In genomic region chr15:39282663-39283208, GRCh38 we compare ENCODE assay signal across 22 cellular contexts.
"Had no signal": no experiment of that assay in that cellular context is flagged by ENCODE, and none has a peak within 500 bp of the region (broad histone marks: within the 10 kb centered on the region; RNA-seq: fewer than 3 reads in every experiment).

No MANE protein-coding gene starts in this region.

- H3K4me2 ChIP-seq: hepatocyte had no signal

- H3K9me3 ChIP-seq: left lung, mucosa of descending colon, neutrophil, vagina had no signal

- H3K4me3 Mint-ChIP-seq: activated CD4-positive, alpha-beta T cell treated with anti-CD3 and anti-CD28 coated beads, Interleukin-2, amount 10 ng/mL, durations not matched to agents 24 days and 14 days; activated naive CD8-positive, alpha-beta T cell; brain; dendritic cell treated with granulocyte-macrophage colony-stimulating factor and Interleukin-4, amounts not matched to agents 40 ng/mL and 50 ng/mL, for 4 days; effector memory CD8-positive, alpha-beta T cell; natural killer cell; T-helper 2 cell treated with Interferon-gamma antibody and Interleukin-4, amounts not matched to agents 5 μg/mL and 100 μg/mL, for 36 hours had no signal

- H3K9me3 Mint-ChIP-seq: activated CD4-positive, alpha-beta T cell treated with anti-CD3 and anti-CD28 coated beads, Interleukin-2, amount 10 ng/mL, durations not matched to agents 24 days and 14 days; dendritic cell treated with granulocyte-macrophage colony-stimulating factor and Interleukin-4, amounts not matched to agents 40 ng/mL and 50 ng/mL, for 4 days; effector memory CD8-positive, alpha-beta T cell; natural killer cell; T-helper 2 cell treated with Interferon-gamma antibody and Interleukin-4, amounts not matched to agents 5 μg/mL and 100 μg/mL, for 36 hours had no signal

- H3K4me3 ChIP-seq: hepatocyte, left lung, mucosa of descending colon, skin epidermis, tibial nerve, vagina had no signal

- H3K4me1 Mint-ChIP-seq: activated CD4-positive, alpha-beta T cell treated with anti-CD3 and anti-CD28 coated beads, Interleukin-2, amount 10 ng/mL, durations not matched to agents 24 days and 14 days; brain; natural killer cell had no signal

- H3K27me3 ChIP-seq: hepatocyte, tibial nerve, vagina had no signal

- DNase-seq: activated CD4-positive, alpha-beta T cell treated with anti-CD3 and anti-CD28 coated beads, Interleukin-2, amount 10 ng/mL, durations not matched to agents 24 days and 14 days; activated CD4-positive, CD25-positive, alpha-beta regulatory T cell; activated CD8-positive, alpha-beta memory T cell treated with anti-CD3 and anti-CD28 coated beads, Interleukin-2, amount 50 U/mL, for 48 hours; activated gamma-delta T cell treated with Interleukin-2 at 50 U/mL for 16 hours; amygdala; effector memory CD8-positive, alpha-beta T cell; mucosa of descending colon; natural killer cell; retina; stimulated activated CD4-positive, alpha-beta T cell treated with anti-CD3 and anti-CD28 coated beads, Interleukin-4, amount 100 ng/mL, for 24 hours; stimulated activated naive CD4-positive, alpha-beta T cell treated with Interleukin-2 at 50 U/mL for 16 hours; substantia nigra had no signal

- H3K4me1 ChIP-seq: left lung had no signal

- H3K79me2 ChIP-seq: hepatocyte had no signal

- H2AFZ ChIP-seq: hepatocyte had no signal

- H3K27ac ChIP-seq: hepatocyte, left lung, neutrophil, vagina had no signal

- H3K36me3 ChIP-seq: left lung, neutrophil, tibial nerve, vagina had no signal

- H3K36me3 Mint-ChIP-seq: activated naive CD8-positive, alpha-beta T cell; brain; natural killer cell had no signal

- ATAC-seq: effector memory CD8-positive, alpha-beta T cell; left lung; mucosa of descending colon; natural killer cell had no signal

- H3K27ac Mint-ChIP-seq: activated CD4-positive, alpha-beta T cell treated with anti-CD3 and anti-CD28 coated beads, Interleukin-2, amount 10 ng/mL, durations not matched to agents 24 days and 14 days; activated naive CD8-positive, alpha-beta T cell; brain; dendritic cell treated with granulocyte-macrophage colony-stimulating factor and Interleukin-4, amounts not matched to agents 40 ng/mL and 50 ng/mL, for 4 days; effector memory CD8-positive, alpha-beta T cell; natural killer cell; T-helper 2 cell treated with Interferon-gamma antibody and Interleukin-4, amounts not matched to agents 5 μg/mL and 100 μg/mL, for 36 hours had no signal
